15 cellular contexts compared by ENCODE assay signal in genomic region chr22:23264610-23265388, GRCh38.
DNase-seq lines count a peak whose midpoint lies in the region; ATAC-seq and TF ChIP-seq lines count a peak whose summit lies in the region.
"Had no signal": no experiment of that assay in that cellular context is flagged by ENCODE, and none has a peak within 500 bp of the region (broad histone marks: within the 10 kb centered on the region; RNA-seq: fewer than 3 reads in every experiment).

No MANE protein-coding gene starts in this region.

- peak overlapping the region; percentile 82 for H3K27ac Mint-ChIP-seq in activated T-cell treated with anti-CD3 and anti-CD28 coated beads, Interleukin-2, amount 50 U/mL, for 24 hours

- H3K4me1 Mint-ChIP-seq in activated T-cell treated with anti-CD3 and anti-CD28 coated beads, Interleukin-2, amount 50 U/mL, for 24 hours (ENCODE audit: low read depth) = peaks cover 14% of the 10 kb centered on the region
- H3K4me1 Mint-ChIP-seq in activated T-cell treated with anti-CD3 and anti-CD28 coated beads, Interleukin-2, amount 50 U/mL, for 4 hours (ENCODE audit: low read depth) = peaks cover 5% of the 10 kb centered on the region

- H3K27ac ChIP-seq in adrenal gland (peak overlapping the region; percentile 73 to 91 (median 84)), temporal lobe (ENCODE audit: low read depth, low read length) (peak overlapping the region; percentile 5)
- H3K27ac ChIP-seq: A549, left lung had no signal

- peak in 1 of 2 donors; percentile 9 for TF ChIP-seq POLR2A in adrenal gland (IDR thresholded peaks at IDR 0.05)

- no peak for DNase-seq in activated T-cell treated with anti-CD3 and anti-CD28 coated beads, Interleukin-2, amount 50 U/mL, for 24 hours
- no peak for DNase-seq in activated T-cell treated with anti-CD3 and anti-CD28 coated beads, Interleukin-2, amount 50 U/mL, for 4 hours
- peak; percentile 75 to 90 (median 86) for DNase-seq in adrenal gland
- peak; percentile 70 for DNase-seq in left kidney (ENCODE audit: low read depth, low spot score)
- DNase-seq in NCI-H2171 (lab: John Stamatoyannopoulos, UW) = no peak
- no peak for DNase-seq in NCI-H2081 (lab: John Stamatoyannopoulos, UW)
- DNase-seq in NCI-H146 treated with DMSO at 0.1 percent for 48 hours (lab: John Stamatoyannopoulos, UW; ENCODE audit: unreplicated experiment) = no peak
- DNase-seq: COR-L47, left lung, NCI-H1048, NCI-H510A treated with DMSO at 0.1 percent for 48 hours had no signal

- no peak overlapping the region for H3K4me3 ChIP-seq in adrenal gland
- H3K4me3 ChIP-seq: A549, left lung, smooth muscle cell, upper lobe of left lung had no signal

- intact Hi-C loops in adrenal gland (cut with DNase I) = no loop called here

- no peak overlapping the region for H3K4me3 Mint-ChIP-seq in activated T-cell treated with anti-CD3 and anti-CD28 coated beads, Interleukin-2, amount 50 U/mL, for 24 hours
- H3K4me3 Mint-ChIP-seq in activated T-cell treated with anti-CD3 and anti-CD28 coated beads, Interleukin-2, amount 50 U/mL, for 4 hours = no peak overlapping the region

- H3K36me3 Mint-ChIP-seq in activated T-cell treated with anti-CD3 and anti-CD28 coated beads, Interleukin-2, amount 50 U/mL, for 24 hours (ENCODE audit: low read depth) = peaks cover 85% of the 10 kb centered on the region
- peaks cover 11% of the 10 kb centered on the region for H3K36me3 Mint-ChIP-seq in activated T-cell treated with anti-CD3 and anti-CD28 coated beads, Interleukin-2, amount 50 U/mL, for 4 hours (ENCODE audit: insufficient read depth)

- no peaks in the 10 kb centered on the region for H3K27me3 ChIP-seq in adrenal gland
- H3K27me3 ChIP-seq: left lung, upper lobe of left lung had no signal

- no peak for TF ChIP-seq CTCF in adrenal gland (IDR thresholded peaks at IDR 0.05)

- peaks cover 5 to 19% of the 10 kb centered on the region in 2 donors for H3K4me1 ChIP-seq in adrenal gland (replicated peaks in 1 of 2)
- H3K4me1 ChIP-seq: A549, left lung had no signal

- no peaks in the 10 kb centered on the region for H3K9me3 Mint-ChIP-seq in activated T-cell treated with anti-CD3 and anti-CD28 coated beads, Interleukin-2, amount 50 U/mL, for 24 hours
- H3K9me3 Mint-ChIP-seq in activated T-cell treated with anti-CD3 and anti-CD28 coated beads, Interleukin-2, amount 50 U/mL, for 4 hours = no peaks in the 10 kb centered on the region

- WGBS in adrenal gland, 4 donors = 41 to 60% (median 56%) methylated on average over 11 to 19 of the region's 19 CpGs

- no peaks in the 10 kb centered on the region for H3K27me3 Mint-ChIP-seq in activated T-cell treated with anti-CD3 and anti-CD28 coated beads, Interleukin-2, amount 50 U/mL, for 24 hours
- no peaks in the 10 kb centered on the region for H3K27me3 Mint-ChIP-seq in activated T-cell treated with anti-CD3 and anti-CD28 coated beads, Interleukin-2, amount 50 U/mL, for 4 hours (ENCODE audit: low read depth)

- no peak for ATAC-seq in activated T-cell treated with anti-CD3 and anti-CD28 coated beads, Interleukin-2, amount 50 U/mL, for 4 hours
- ATAC-seq: A549 had no signal

- no peaks in the 10 kb centered on the region for H3K9me3 ChIP-seq in adrenal gland (replicated peaks in 1 of 3)
- H3K9me3 ChIP-seq: A549, left lung, upper lobe of left lung had no signal

- H3K36me3 ChIP-seq in adrenal gland (replicated peaks in 1 of 2) = peaks cover 0 to 29% of the 10 kb centered on the region in 2 donors

Comparison
In these comparisons a context has a peak if more than half of its experiments do, and no peak if none do; other contexts are left out.
1. DNase-seq: peak in adrenal gland (7 of 7) and left kidney (single experiment); none in activated T-cell treated with anti-CD3 and anti-CD28 coated beads, Interleukin-2, amount 50 U/mL, for 24 hours (single experiment), activated T-cell treated with anti-CD3 and anti-CD28 coated beads, Interleukin-2, amount 50 U/mL, for 4 hours (single experiment), NCI-H2171 (single experiment), NCI-H2081 (0 of 2) and NCI-H146 treated with DMSO at 0.1 percent for 48 hours (single experiment).